In the genomic region with DNA sequence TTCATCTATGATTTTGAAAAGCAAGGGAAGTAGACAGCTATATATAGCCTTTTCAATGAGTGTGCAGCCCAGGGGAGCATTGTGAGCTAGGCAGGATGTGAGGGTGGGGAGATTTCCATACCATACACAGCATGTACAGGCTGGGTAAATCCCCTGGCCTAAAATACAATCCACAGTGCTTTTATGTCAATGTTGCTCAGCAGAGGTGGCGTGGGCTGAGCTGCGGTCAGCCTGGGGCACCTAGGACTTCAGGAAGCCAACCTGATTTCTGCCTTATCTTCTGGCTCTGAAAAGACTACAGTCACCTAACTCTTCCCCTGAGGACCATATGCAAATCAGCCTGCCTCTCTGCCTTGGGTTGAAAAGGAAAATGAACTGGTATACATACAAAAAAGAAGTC, we compare ENCODE assay signal across 8 cellular contexts. TPM values are rescaled to one million over a fixed set of nuclear protein-coding genes. Genes with fewer than 3 reads are reported as not detected.
A peak's percentile ranks its signal among the peaks of the same experiment; 100 is the strongest.
DNase-seq lines count a peak whose midpoint lies in the region; ATAC-seq and TF ChIP-seq lines count a peak whose summit lies in the region.

No MANE protein-coding gene starts in this region.

- no peaks in the 10 kb centered on the region for H3K36me3 Mint-ChIP-seq in Calu3 (ENCODE audit: insufficient read depth, unreplicated experiment)

- DNase-seq in activated CD8-positive, alpha-beta memory T cell treated with anti-CD3 and anti-CD28 coated beads, Interleukin-2, amount 50 U/mL, for 24 hours (ENCODE audit: extremely low read depth) = peak; percentile 72
- peak; percentile 57 to 84 (median 66) for DNase-seq in stimulated activated CD4-positive, alpha-beta T cell treated with anti-CD3 and anti-CD28 coated beads, Interleukin-1b, Interleukin-23, amount 100 ng/mL, for 24 hours (ENCODE audit: low read depth in 4 of 4, low spot score in 1 of 4)
- DNase-seq in D341Med (ENCODE audit: low spot score) (no peak), NCI-H1694 (lab: John Stamatoyannopoulos, UW) (no peak), Calu3 (no peak), NCI-H2029 (lab: John Stamatoyannopoulos, UW) (no peak)

- CTCF ChIA-PET in Calu3 (lab: Charles Lee) = interaction anchor here (0.6 kb wide), 1 partner anchor 30 kb away, joined by 4 read pairs; the partner anchor contains the start of gene MED7

- intact Hi-C loops in Calu3 (cut with micrococcal nuclease; ENCODE audit: unreplicated experiment) = no loop called here

- H3K9me3 Mint-ChIP-seq in Calu3 (ENCODE audit: low read depth, unreplicated experiment) = no peaks in the 10 kb centered on the region

- no peak overlapping the region for H3K27ac Mint-ChIP-seq in Calu3 (ENCODE audit: unreplicated experiment)

- no peaks in the 10 kb centered on the region for H3K4me1 Mint-ChIP-seq in Calu3 (ENCODE audit: low read depth, unreplicated experiment)

- peaks cover 10% of the 10 kb centered on the region for H3K27me3 Mint-ChIP-seq in Calu3 (ENCODE audit: unreplicated experiment)

- no peak overlapping the region for H3K4me3 Mint-ChIP-seq in Calu3 (ENCODE audit: low read depth, unreplicated experiment)

- no TSS peak for BruUV-seq in Calu3 (replicated peaks; lab: Mats Ljungman, UMichigan)

- ATAC-seq in GM19328 (IDR thresholded peaks at IDR 0.05; ENCODE audit: unreplicated experiment) = peak; percentile 97
- peak; percentile 100 for ATAC-seq in HG03378 (IDR thresholded peaks at IDR 0.05; ENCODE audit: unreplicated experiment)

- no peak for TF ChIP-seq CTCF in Calu3 (IDR thresholded peaks at IDR 0.05; ENCODE audit: unreplicated experiment)

RNA-seq across cellular contexts. Expression of gene GARIN3, which starts 6.3 kb away (rescaled TPM):
- not detected in 2 replicates for total RNA-seq in Calu3 (2022)

RNA-seq across cellular contexts. Expression of gene ITK, which starts 8.2 kb away (rescaled TPM):
- total RNA-seq in Calu3 (2022) = not detected in 2 replicates

RNA-seq across cellular contexts. Expression of gene MED7, which starts 29.7 kb away (rescaled TPM):
- 21.2 and 24.1 TPM in 2 replicates for total RNA-seq in Calu3 (2022)

Comparison
In these comparisons a context has a peak if more than half of its experiments do, and no peak if none do; other contexts are left out.
1. DNase-seq: peak in activated CD8-positive, alpha-beta memory T cell treated with anti-CD3 and anti-CD28 coated beads, Interleukin-2, amount 50 U/mL, for 24 hours (single experiment) and stimulated activated CD4-positive, alpha-beta T cell treated with anti-CD3 and anti-CD28 coated beads, Interleukin-1b, Interleukin-23, amount 100 ng/mL, for 24 hours (4 of 4); none in D341Med (single experiment), NCI-H1694 (single experiment), Calu3 (single experiment) and NCI-H2029 (single experiment).